Comparison of ENCODE assay signal across 2 cellular contexts in genomic region chr1:244212792-244213475, GRCh38.
TF ChIP-seq lines count a peak whose summit lies in the region.

No MANE protein-coding gene starts in this region.

TF ChIP-seq in IMR-90, 13 proteins besides CTCF, POLR2A, EP300 and RAD21:
- TF ChIP-seq MAFK (IDR thresholded peaks at IDR 0.05; ENCODE audit: low read depth, low read length), result no peak
- TF ChIP-seq RCOR1 (IDR thresholded peaks at IDR 0.05; ENCODE audit: insufficient replicate concordance, low read length), result no peak
- no peak for TF ChIP-seq SMC3 (IDR thresholded peaks at IDR 0.05; ENCODE audit: low read depth, low read length)
- no peak for TF ChIP-seq MXI1 (IDR thresholded peaks at IDR 0.05; ENCODE audit: borderline replicate concordance, low read depth, low read length)
- TF ChIP-seq FOS (IDR thresholded peaks at IDR 0.05; ENCODE audit: low read depth, low read length), result no peak
- no peak for TF ChIP-seq MAZ (IDR thresholded peaks at IDR 0.05; ENCODE audit: borderline replicate concordance, low read depth, low read length)
- TF ChIP-seq USF2 (IDR thresholded peaks at IDR 0.05; ENCODE audit: low read depth, low read length), result no peak
- no peak for TF ChIP-seq BHLHE40 (IDR thresholded peaks at IDR 0.05; ENCODE audit: low read depth, low read length)
- no peak for TF ChIP-seq CHD1 (IDR thresholded peaks at IDR 0.05; ENCODE audit: low read depth, low read length)
- TF ChIP-seq ELK1 (IDR thresholded peaks at IDR 0.05; ENCODE audit: borderline replicate concordance, low read depth, low read length), result no peak
- TF ChIP-seq CEBPB (IDR thresholded peaks at IDR 0.05; ENCODE audit: low read depth, low read length), result no peak
- no peak for TF ChIP-seq RFX5 (IDR thresholded peaks at IDR 0.05; ENCODE audit: low read depth, low read length)
- no peak for TF ChIP-seq NFE2L2 (IDR thresholded peaks at IDR 0.05; ENCODE audit: low read depth, low read length)
TF ChIP-seq in IMR-90: peak in this region for 0.

TF ChIP-seq in SK-N-SH, 30 proteins besides CTCF, POLR2A, EP300 and RAD21:
- no peak for TF ChIP-seq SMC3 (IDR thresholded peaks at IDR 0.05; ENCODE audit: low read depth, low read length)
